In genomic region chr5:180809403-180810209, GRCh38 we compare ENCODE assay signal across 8 cellular contexts. TPM values are rescaled to one million over a fixed set of nuclear protein-coding genes. Genes with fewer than 3 reads are reported as not detected.
DNase-seq lines count a peak whose midpoint lies in the region; ATAC-seq, FAIRE-seq and TF ChIP-seq lines count a peak whose summit lies in the region.

No MANE protein-coding gene starts in this region.

- H3K9me3 ChIP-seq in astrocyte (ENCODE audit: insufficient read depth, low read depth, low read length) (no peaks in the 10 kb centered on the region), hepatocyte (ENCODE audit: low read depth) (no peaks in the 10 kb centered on the region)

- H4K20me1 ChIP-seq in astrocyte (ENCODE audit: insufficient read depth, low read length): peaks cover 14% of the 10 kb centered on the region
- no peaks in the 10 kb centered on the region for H4K20me1 ChIP-seq in hepatocyte (ENCODE audit: insufficient read depth, poor library complexity, severe bottlenecking)

- H3K36me3 ChIP-seq in astrocyte (ENCODE audit: insufficient read depth, low read length): no peaks in the 10 kb centered on the region
- H3K36me3 ChIP-seq in hepatocyte (replicated peaks; ENCODE audit: insufficient read depth, low read depth): no peaks in the 10 kb centered on the region

- peak overlapping the region; percentile 87 for H3K9ac ChIP-seq in astrocyte (ENCODE audit: low read length)

- H3K4me3 ChIP-seq in astrocyte (ENCODE audit: insufficient read depth, low read depth, low read length) (peak overlapping the region; percentile 74), hepatocyte (peak overlapping the region; percentile 78)

- peak overlapping the region; percentile 91 for H3K27ac Mint-ChIP-seq in astrocyte (ENCODE audit: unreplicated experiment)

- ATAC-seq in GM18505 (IDR thresholded peaks at IDR 0.05; ENCODE audit: unreplicated experiment) (peak; percentile 51), HG02870 (IDR thresholded peaks at IDR 0.05; ENCODE audit: unreplicated experiment) (peak; percentile 48)

- TF ChIP-seq CTCF in astrocyte (IDR thresholded peaks at IDR 0.05; ENCODE audit: insufficient read depth, low read depth, low read length) (no peak), hepatocyte (IDR thresholded peaks at IDR 0.05; ENCODE audit: poor library complexity) (no peak)

- no peaks in the 10 kb centered on the region for H3K9me3 Mint-ChIP-seq in astrocyte (ENCODE audit: unreplicated experiment)

- H3K79me2 ChIP-seq in astrocyte (ENCODE audit: insufficient read depth, low read length) (peaks cover 39% of the 10 kb centered on the region), hepatocyte (peaks cover 59% of the 10 kb centered on the region)

- H3K27ac ChIP-seq in astrocyte (ENCODE audit: low read depth, low read length): peak overlapping the region; percentile 91
- peak overlapping the region; percentile 98 for H3K27ac ChIP-seq in hepatocyte

- TF ChIP-seq POLR2A in GM18505 (IDR thresholded peaks at IDR 0.05; ENCODE audit: borderline replicate concordance, extremely low read depth, insufficient read depth, insufficient read length): no peak

- 10% methylated on average over 24 of the region's 40 CpGs for WGBS in hepatocyte (ENCODE audit: low lambda C conversion rate, missing lambda C conversion rate)

- no peaks in the 10 kb centered on the region for H3K27me3 Mint-ChIP-seq in astrocyte (ENCODE audit: low read depth, unreplicated experiment)

- H3K4me2 ChIP-seq in astrocyte (ENCODE audit: low read length) (peak overlapping the region; percentile 92), hepatocyte (peak overlapping the region; percentile 99)

- H3K27me3 ChIP-seq in astrocyte (ENCODE audit: insufficient read depth, low read length) (no peaks in the 10 kb centered on the region), hepatocyte (no peaks in the 10 kb centered on the region)

- peaks cover 6% of the 10 kb centered on the region for H3K36me3 Mint-ChIP-seq in astrocyte (ENCODE audit: low read depth, unreplicated experiment)

- no peak for FAIRE-seq in astrocyte (lab: Jason Lieb, UNC)

- H3K9me2 ChIP-seq in hepatocyte (replicated peaks; ENCODE audit: insufficient read depth): no peaks in the 10 kb centered on the region

- peak overlapping the region; percentile 87 for H3K4me3 Mint-ChIP-seq in astrocyte (ENCODE audit: unreplicated experiment)

- H2AFZ ChIP-seq in astrocyte (ENCODE audit: low read depth, low read length) (peak overlapping the region; percentile 99), hepatocyte (peak overlapping the region; percentile 75)

- peak; percentile 88 for DNase-seq in NCI-H146 (lab: John Stamatoyannopoulos, UW)
- peak; percentile 89 for DNase-seq in T follicular helper cell (ENCODE audit: low read depth)
- peak; percentile 85 for DNase-seq in astrocyte (ENCODE audit: low read depth)
- peak; percentile 96 for DNase-seq in hepatocyte (ENCODE audit: low spot score)
- DNase-seq in retina: peak; percentile 89
- DNase-seq in GM19240 (ENCODE audit: insufficient read length, low spot score): no peak

- H3K4me1 ChIP-seq in astrocyte (ENCODE audit: insufficient read depth, low read length): peaks cover 29% of the 10 kb centered on the region
- H3K4me1 ChIP-seq in hepatocyte (ENCODE audit: insufficient read depth): peaks cover 49% of the 10 kb centered on the region

- peaks cover 27% of the 10 kb centered on the region for H3K4me1 Mint-ChIP-seq in astrocyte (ENCODE audit: low read depth, unreplicated experiment)

RNA-seq across cellular contexts. Expression of gene MGAT1, which starts 7.0 kb away (rescaled TPM):
- total RNA-seq in astrocyte (116 and 120 TPM in 2 replicates), hepatocyte (137 and 152 TPM in 2 replicates)
- polyA plus RNA-seq in hepatocyte: 149 and 151 TPM in 2 replicates

RNA-seq across cellular contexts. Expression of gene ZFP62, which starts 51.5 kb away (rescaled TPM):
- 14.5 and 15.0 TPM in 2 replicates for total RNA-seq in astrocyte
- total RNA-seq in hepatocyte: 30.0 and 31.7 TPM in 2 replicates
- polyA plus RNA-seq in hepatocyte: 13.5 and 18.0 TPM in 2 replicates
